13 cellular contexts compared by ENCODE assay signal in the genomic region with DNA sequence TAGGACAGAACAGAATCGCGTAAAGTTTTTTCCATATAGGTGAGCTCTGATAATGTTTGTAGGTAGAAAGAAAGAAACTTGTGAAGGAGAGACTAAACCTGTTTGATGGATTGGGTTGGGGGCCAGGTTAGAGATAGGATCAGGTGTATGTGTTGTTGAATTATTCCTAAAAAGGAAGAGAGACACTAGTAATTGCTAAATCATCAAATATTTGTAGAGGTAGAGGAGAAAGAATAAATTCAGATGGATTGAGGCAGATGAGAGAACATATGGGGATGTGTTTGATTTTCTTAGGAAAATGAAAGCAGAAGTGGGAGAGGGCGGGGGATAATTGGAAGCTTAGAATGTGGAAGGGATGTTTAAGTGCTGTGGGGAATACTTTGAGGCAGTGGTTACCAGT. TPM values are rescaled to one million over a fixed set of nuclear protein-coding genes. Genes with fewer than 3 reads are reported as not detected.
A peak's percentile ranks its signal among the peaks of the same experiment; 100 is the strongest.
DNase-seq lines count a peak whose midpoint lies in the region; ATAC-seq, FAIRE-seq and TF ChIP-seq lines count a peak whose summit lies in the region.
"Had no signal": no experiment of that assay in that cellular context is flagged by ENCODE, and none has a peak within 500 bp of the region (broad histone marks: within the 10 kb centered on the region; RNA-seq: fewer than 3 reads in every experiment).

No MANE protein-coding gene starts in this region.

- RAD21 ChIA-PET in GM12878 (lab: Charles Lee; ENCODE audit: unreplicated experiment) = interaction anchor here (1.0 to 5.9 kb wide), 7 partner anchors 9 to 134 kb away, joined by 3 to 76 read pairs (median 4); no protein-coding TSS in a partner anchor

- H3K27ac Mint-ChIP-seq in activated CD4-positive, alpha-beta T cell treated with anti-CD3 and anti-CD28 coated beads, Interleukin-2, amount 10 ng/mL, durations not matched to agents 24 days and 14 days = no peak overlapping the region
- H3K27ac Mint-ChIP-seq: CD4-positive, CD25-positive, alpha-beta regulatory T cell had no signal

- H3K4me3 ChIP-seq in OCI-LY1 (ENCODE audit: low read depth, low read length, poor library complexity, severe bottlenecking) (no peak overlapping the region), GM12878 (peak overlapping the region; percentile 21; the same call in 1 of the 2 replicates), heart left ventricle (no peak overlapping the region), H7 (ENCODE audit: insufficient read depth, low read depth, low read length) (no peak overlapping the region)
- H3K4me3 ChIP-seq: HAP-1 had no signal

- H4K20me1 ChIP-seq in OCI-LY1 (ENCODE audit: insufficient read depth, low read length) (no peaks in the 10 kb centered on the region), GM12878 (ENCODE audit: control insufficient read depth, insufficient read depth) (no peaks in the 10 kb centered on the region)

- no peak for TF ChIP-seq EP300 in GM12878 (IDR thresholded peaks at IDR 0.05; ENCODE audit: borderline replicate concordance in 1 of 2, control insufficient read depth in 1 of 2, low read depth in 2 of 2, low read length in 2 of 2)

- H3K27ac ChIP-seq in OCI-LY1 (ENCODE audit: low read depth, low read length, poor library complexity, severe bottlenecking) (peak overlapping the region; percentile 55), GM12878 (ENCODE audit: control insufficient read depth, insufficient read depth) (no peak overlapping the region), heart left ventricle (no peak overlapping the region)
- H3K27ac ChIP-seq: 22Rv1 had no signal

- H3K4me1 ChIP-seq in OCI-LY1 (ENCODE audit: insufficient read depth, low read length, severe bottlenecking) = peaks cover 63% of the 10 kb centered on the region
- peaks cover 21% of the 10 kb centered on the region for H3K4me1 ChIP-seq in GM12878 (ENCODE audit: control insufficient read depth, insufficient read depth, low read length)
- peaks cover 0 to 25% (median 0%) of the 10 kb centered on the region in 12 donors for H3K4me1 ChIP-seq in heart left ventricle

- H3K9me3 ChIP-seq in OCI-LY1 (ENCODE audit: low read length) = no peaks in the 10 kb centered on the region
- no peaks in the 10 kb centered on the region for H3K9me3 ChIP-seq in GM12878 (replicated peaks; ENCODE audit: control insufficient read depth, insufficient read depth, low read length)
- H3K9me3 ChIP-seq in heart left ventricle = no peaks in the 10 kb centered on the region
- H3K9me3 ChIP-seq: HAP-1 had no signal

- 0 out of 2 replicates have a peak, but pooled peaks cover 6% of the 10 kb centered on the region for H3F3A ChIP-seq in OCI-LY1 (ENCODE audit: insufficient read depth, low read length)

- BruUV-seq in GM12878 (replicated peaks; lab: Mats Ljungman, UMichigan) = TSS peak; percentile 4

- no peaks in the 10 kb centered on the region for H3K9me3 Mint-ChIP-seq in activated CD4-positive, alpha-beta T cell treated with anti-CD3 and anti-CD28 coated beads, Interleukin-2, amount 10 ng/mL, durations not matched to agents 24 days and 14 days
- H3K9me3 Mint-ChIP-seq: CD4-positive, CD25-positive, alpha-beta regulatory T cell had no signal

- H3K79me2 ChIP-seq in OCI-LY1 (ENCODE audit: insufficient read depth, low read length) = peaks cover 90% of the 10 kb centered on the region
- H3K79me2 ChIP-seq in GM12878 (ENCODE audit: control insufficient read depth, insufficient read depth, low read length) = peaks cover 82% of the 10 kb centered on the region

- FAIRE-seq in GM19239 (lab: Jason Lieb, UNC) (peak; percentile 68), GM12878 (lab: Jason Lieb, UNC) (no peak)

- H3K4me2 ChIP-seq in OCI-LY1 (ENCODE audit: low read length) = peak overlapping the region; percentile 89; the same call in 1 of the 2 replicates
- peak overlapping the region; percentile 65 for H3K4me2 ChIP-seq in GM12878 (ENCODE audit: control insufficient read depth, insufficient read depth)

- ATAC-seq in GM12878 (no peak), heart left ventricle (no peak)

- no peak for TF ChIP-seq CTCF in OCI-LY1 (IDR thresholded peaks at IDR 0.05; ENCODE audit: low read length)
- no peak for TF ChIP-seq CTCF in GM12878 (IDR thresholded peaks at IDR 0.05 in 2 of 3, conservative IDR thresholded peaks at IDR 0.05 in 1 of 3; ENCODE audit: control insufficient read depth in 2 of 3, extremely low read depth in 1 of 3, insufficient read depth in 1 of 3, low read depth in 3 of 3, low read length in 3 of 3)
- no peak for TF ChIP-seq CTCF in heart left ventricle (IDR thresholded peaks at IDR 0.05)

- H3K4me1 Mint-ChIP-seq in activated CD4-positive, alpha-beta T cell treated with anti-CD3 and anti-CD28 coated beads, Interleukin-2, amount 10 ng/mL, durations not matched to agents 24 days and 14 days = peaks cover 7% of the 10 kb centered on the region

- 95% methylated on average over 3 of the region's 3 CpGs for WGBS in GM12878 (ENCODE audit: insufficient coverage, insufficient replicate concordance, low lambda C conversion rate, missing lambda C conversion rate)
- 95 to 98% (median 97%) methylated on average over 3 of the region's 3 CpGs for WGBS in heart left ventricle, 4 donors

- no peak for TF ChIP-seq POLR2A in GM12878 (IDR thresholded peaks at IDR 0.05; ENCODE audit: low read depth, low read length)
- TF ChIP-seq POLR2A in heart left ventricle (IDR thresholded peaks at IDR 0.05) = no peak

- H3K27me3 ChIP-seq in OCI-LY1 (ENCODE audit: insufficient read depth, low read length) = no peaks in the 10 kb centered on the region
- no peaks in the 10 kb centered on the region for H3K27me3 ChIP-seq in GM12878 (replicated peaks in 1 of 2; ENCODE audit: control insufficient read depth in 2 of 2, insufficient read depth in 2 of 2, low read length in 1 of 2)
- H3K27me3 ChIP-seq in heart left ventricle = no peaks in the 10 kb centered on the region
- H3K27me3 ChIP-seq in H7 (ENCODE audit: control insufficient read depth, insufficient read depth, low read length) = no peaks in the 10 kb centered on the region

- no peaks in the 10 kb centered on the region for H3K9me2 ChIP-seq in OCI-LY1 (ENCODE audit: low read depth, low read length)

- no peaks in the 10 kb centered on the region for H3K27me3 Mint-ChIP-seq in activated CD4-positive, alpha-beta T cell treated with anti-CD3 and anti-CD28 coated beads, Interleukin-2, amount 10 ng/mL, durations not matched to agents 24 days and 14 days
- H3K27me3 Mint-ChIP-seq: CD4-positive, CD25-positive, alpha-beta regulatory T cell had no signal

- intact Hi-C loops in activated CD4-positive, alpha-beta T cell treated with anti-CD3 and anti-CD28 coated beads, Interleukin-2, amount 10 ng/mL, durations not matched to agents 24 days and 14 days (cut with micrococcal nuclease) = no loop called here
- intact Hi-C loops in GM12878 (cut with micrococcal nuclease; ENCODE audit: unreplicated experiment) (loop anchor here (10.0 kb wide), 1 partner anchor 253 kb away; no protein-coding TSS in a partner anchor), heart left ventricle (cut with DNase I) (no loop called here)

- CTCF ChIA-PET in GM12878 (lab: Yijun Ruan, JAX) = interaction anchor here (1.1 to 2.3 kb wide), 7 partner anchors 10 to 201 kb away, joined by 3 to 7 read pairs (median 3); no protein-coding TSS in a partner anchor

- no peak for TF ChIP-seq RAD21 in GM12878 (IDR thresholded peaks at IDR 0.05; ENCODE audit: insufficient read depth, low read depth, low read length)

- SMC1A ChIA-PET in GM12878 (lab: Charles Lee; ENCODE audit: uncharacterized antibody, unreplicated experiment) = interaction anchor here (0.6 to 5.9 kb wide), 14 partner anchors 9 to 195 kb away, joined by 3 to 99 read pairs (median 4); no protein-coding TSS in a partner anchor

- H3K9ac ChIP-seq in OCI-LY1 (ENCODE audit: low read length) = no peak overlapping the region
- no peak overlapping the region for H3K9ac ChIP-seq in GM12878 (ENCODE audit: control insufficient read depth, insufficient read depth, low read length)

- peak; percentile 31 for DNase-seq in activated CD4-positive, alpha-beta T cell treated with anti-CD3 and anti-CD28 coated beads, Interleukin-2, amount 10 ng/mL, durations not matched to agents 24 days and 14 days
- DNase-seq in activated CD4-positive, alpha-beta T cell treated with anti-CD3 and anti-CD28 coated beads, Interleukin-2, amount 50 U/mL, for 4 hours = no peak
- no peak for DNase-seq in GM19239 (ENCODE audit: insufficient read length, low spot score)
- no peak for DNase-seq in GM12878 (ENCODE audit: low read depth, low spot score)
- no peak for DNase-seq in heart left ventricle
- no peak for DNase-seq in DMS53 (lab: John Stamatoyannopoulos, UW)
- no peak for DNase-seq in H7
- DNase-seq: ACHN; CD4-positive, CD25-positive, alpha-beta regulatory T cell; GOT3 had no signal

- H3K4me3 Mint-ChIP-seq in activated CD4-positive, alpha-beta T cell treated with anti-CD3 and anti-CD28 coated beads, Interleukin-2, amount 10 ng/mL, durations not matched to agents 24 days and 14 days = no peak overlapping the region

- POLR2A ChIA-PET in GM12878 (lab: Charles Lee) = interaction anchor here (0.7 to 5.9 kb wide), 3 partner anchors 9 to 149 kb away, joined by 3 to 50 read pairs (median 3); no protein-coding TSS in a partner anchor

- H2AFZ ChIP-seq in OCI-LY1 (ENCODE audit: low read length) (no peak overlapping the region), GM12878 (ENCODE audit: control insufficient read depth, low read depth, low read length) (no peak overlapping the region)

- peaks cover 83% of the 10 kb centered on the region for H3K36me3 ChIP-seq in OCI-LY1 (ENCODE audit: insufficient read depth, low read length)
- peaks cover 0 to 14% of the 10 kb centered on the region in 2 experiments; a peak in 3 of 4 replicates for H3K36me3 ChIP-seq in GM12878 (ENCODE audit: control insufficient read depth in 2 of 2, insufficient read depth in 2 of 2, low read length in 1 of 2)
- H3K36me3 ChIP-seq in heart left ventricle = peaks cover 0 to 46% (median 27%) of the 10 kb centered on the region in 9 donors
- H3K36me3 ChIP-seq in H7 (replicated peaks; ENCODE audit: control insufficient read depth, insufficient read depth, low read length) = peaks cover 11% of the 10 kb centered on the region

- H3K36me3 Mint-ChIP-seq in activated CD4-positive, alpha-beta T cell treated with anti-CD3 and anti-CD28 coated beads, Interleukin-2, amount 10 ng/mL, durations not matched to agents 24 days and 14 days (ENCODE audit: low read depth) = peaks cover 29% of the 10 kb centered on the region

- in situ Hi-C loops in GM12878 (cut with MboI) = no loop called here

RNA-seq across cellular contexts. Expression of a gene that starts 7.7 kb away (rescaled TPM):
- total RNA-seq in activated CD4-positive, alpha-beta T cell treated with anti-CD3 and anti-CD28 coated beads, Interleukin-2, amount 10 ng/mL, durations not matched to agents 24 days and 14 days = 24.2 and 25.3 TPM in 2 replicates
- total RNA-seq in GM12878 (2013; cell fraction: nucleolus; rRNA removed) = 289 and 299 TPM in 2 replicates
- total RNA-seq in GM12878 (2014; rRNA removed) (42.9 and 48.0 TPM in 2 replicates), GM12878 (2014; rRNA removed; fragmentation: Illumina TruSeq; extraction: Trizol) (73.6 and 75.8 TPM in 2 replicates), GM12878 (2021) (45.8 and 49.9 TPM in 2 replicates), heart left ventricle (10 to 100 TPM in 3 of 9 donors, 1 to 10 TPM in 6; 4.4 to 14.8 (median 9.1) TPM)
- 22.6 TPM for polyA plus RNA-seq in GM12878 (2011; ENCODE audit: low read depth)
- polyA plus RNA-seq in GM12878 (2011; rRNA removed) (178 and 200 TPM in 2 replicates), GM12878 (2014; fragmentation: Illumina TruSeq; extraction: Trizol) (87.6 and 112 TPM in 2 replicates), GM12878 (2014; fragmentation: Nextera tagmentation; extraction: Ambion mirVana) (10 to 100 TPM; 58.6 to 60.8 TPM), GM12878 (2014; rRNA removed) (34.2 and 45.1 TPM in 2 replicates), GM12878 (2016; fragmentation: Nextera tagmentation; extraction: Ambion mirVana) (10 to 100 TPM; 46.2 to 48.1 TPM), heart left ventricle (1 to 10 TPM; 3.5 to 4.8 TPM)
- polyA plus RNA-seq in GM12878 (2011; cell fraction: cytosol; rRNA removed) = 140 and 169 TPM in 2 replicates
- polyA plus RNA-seq in GM12878 (2011; cell fraction: nucleus; rRNA removed) = 86.0 and 107 TPM in 2 replicates
- 33.6 and 39.7 TPM in 2 replicates for polyA plus RNA-seq in GM12878 (2012)
- 214 and 217 TPM in 2 replicates for polyA minus RNA-seq in GM12878 (2011; rRNA and poly(A)+ RNA removed)
- polyA minus RNA-seq in GM12878 (2011; cell fraction: cytosol; rRNA and poly(A)+ RNA removed) = 55.5 and 64.1 TPM in 2 replicates
- polyA minus RNA-seq in GM12878 (2011; cell fraction: nucleus; rRNA and poly(A)+ RNA removed) = 75.1 and 94.9 TPM in 2 replicates
- total RNA-seq in H7 (2014; rRNA removed; shearing (Covaris generic)) = 20.5 and 28.6 TPM in 2 replicates
